8 cellular contexts compared by ENCODE assay signal in genomic region chr17:8162997-8163977, GRCh38. TPM values are rescaled to one million over a fixed set of nuclear protein-coding genes. Genes with fewer than 3 reads are reported as not detected.
DNase-seq lines count a peak whose midpoint lies in the region; ATAC-seq and TF ChIP-seq lines count a peak whose summit lies in the region.

No MANE protein-coding gene starts in this region.

- H3K27me3 ChIP-seq in Panc1 (ENCODE audit: control insufficient read depth, insufficient read depth, low read length) (no peaks in the 10 kb centered on the region), dorsolateral prefrontal cortex (no peaks in the 10 kb centered on the region), uterus (no peaks in the 10 kb centered on the region)

- no TSS peak for BruUV-seq in Panc1 (replicated peaks; lab: Mats Ljungman, UMichigan)

- H3K27me3 Mint-ChIP-seq in mesothelial cell of epicardium (ENCODE audit: low read depth) = no peaks in the 10 kb centered on the region

- no peak for TF ChIP-seq POLR2A in uterus (IDR thresholded peaks at IDR 0.05)

- ATAC-seq in Panc1 (peak; percentile 65), HG02642 (IDR thresholded peaks at IDR 0.05; ENCODE audit: poor library complexity, unreplicated experiment) (no peak)

- H3K4me3 ChIP-seq in Panc1 (ENCODE audit: low read depth in 2 of 2, low read length in 2 of 2) = peak overlapping the region; percentile 53 to 84
- H3K4me3 ChIP-seq in dorsolateral prefrontal cortex = peak overlapping the region; percentile 34 to 100 (median 99)
- peak overlapping the region; percentile 80 to 96 for H3K4me3 ChIP-seq in uterus

- H3K36me3 ChIP-seq in Panc1 (ENCODE audit: control insufficient read depth, insufficient read depth, low read length) (no peaks in the 10 kb centered on the region; the same call in none of the 2 replicates), uterus (no peaks in the 10 kb centered on the region)

- peak; percentile 38 for DNase-seq in activated CD4-positive, alpha-beta T cell treated with anti-CD3 and anti-CD28 coated beads for 48 hours
- no peak for DNase-seq in activated CD4-positive, alpha-beta T cell treated with anti-CD3 and anti-CD28 coated beads, Interleukin-2, amount 50 U/mL, for 1 hour
- DNase-seq in Panc1 (ENCODE audit: low read depth, low spot score) = no peak
- DNase-seq in dorsolateral prefrontal cortex = peak in 1 of 10 donors; percentile 56
- no peak for DNase-seq in mesothelial cell of epicardium (ENCODE audit: low spot score in 2 of 2, unreplicated experiment in 2 of 2)
- peak in 1 of 2 donors; percentile 58 for DNase-seq in uterus
- no peak for DNase-seq in hippocampal formation (lab: John Stamatoyannopoulos, UW)

- H3K4me1 Mint-ChIP-seq in mesothelial cell of epicardium = peaks cover 37% of the 10 kb centered on the region

- H3K27ac ChIP-seq in Panc1 (ENCODE audit: low read length) (peak overlapping the region; percentile 71), dorsolateral prefrontal cortex (peak overlapping the region; percentile 95 to 100 (median 100)), uterus (peak overlapping the region; percentile 97 to 100)

- H3K27ac Mint-ChIP-seq in mesothelial cell of epicardium = peak overlapping the region; percentile 97

- no peaks in the 10 kb centered on the region for H3K9me3 Mint-ChIP-seq in mesothelial cell of epicardium

- intact Hi-C loops in Panc1 (cut with micrococcal nuclease; ENCODE audit: unreplicated experiment) (no loop called here), dorsolateral prefrontal cortex (cut with DNase I) (no loop called here), uterus (cut with DNase I; ENCODE audit: low total_unique reads) (no loop called here)

- no peak for TF ChIP-seq CTCF in Panc1 (IDR thresholded peaks at IDR 0.05)
- TF ChIP-seq CTCF in dorsolateral prefrontal cortex (IDR thresholded peaks at IDR 0.05 in 54 of 56, conservative IDR thresholded peaks at IDR 0.05 in 2 of 56; ENCODE audit: low read depth in 1 of 56, partially characterized antibody in 56 of 56) = no peak
- no peak for TF ChIP-seq CTCF in mesothelial cell of epicardium (IDR thresholded peaks at IDR 0.05; ENCODE audit: unreplicated experiment)
- no peak for TF ChIP-seq CTCF in uterus (IDR thresholded peaks at IDR 0.05)

- in situ Hi-C loops in Panc1 (cut with HindIII; ENCODE audit: low pct_unique_long_range_greater_than_20kb, low sequenced_read_pairs) = no loop called here

- CTCF ChIA-PET in Panc1 (lab: Charles Lee) = interaction anchor here (0.6 kb wide), 1 partner anchor 103 kb away, joined by 8 read pairs; no protein-coding TSS in a partner anchor

- H3K4me1 ChIP-seq in Panc1 (ENCODE audit: control insufficient read depth, insufficient read depth, low read length) (peaks cover 29% of the 10 kb centered on the region), uterus (peaks cover 14 to 26% of the 10 kb centered on the region in 2 donors)

- no peaks in the 10 kb centered on the region for H3K36me3 Mint-ChIP-seq in mesothelial cell of epicardium

- H3K9me3 ChIP-seq in Panc1 (ENCODE audit: control insufficient read depth, insufficient read depth, low read depth, low read length) (no peaks in the 10 kb centered on the region), uterus (no peaks in the 10 kb centered on the region)

- POLR2A ChIA-PET in Panc1 (lab: Charles Lee) = interaction anchor here (1.3 kb wide), 1 partner anchor 10 kb away, joined by 17 read pairs; no protein-coding TSS in a partner anchor

- H3K4me3 Mint-ChIP-seq in mesothelial cell of epicardium = peak overlapping the region; percentile 88

RNA-seq across cellular contexts. Expression of gene VAMP2, which starts 0.5 kb away (rescaled TPM):
- total RNA-seq in Panc1 (2021; ENCODE audit: unreplicated experiment) (28.6 TPM), dorsolateral prefrontal cortex (100 to 1,000 TPM; 264 to 763 (median 490) TPM), mesothelial cell of epicardium (51.3 to 55.3 TPM (median 54.8 TPM) in 3 replicates), uterus (100 to 1,000 TPM in 1 of 4 donors, 10 to 100 TPM in 2, 1 to 10 TPM in 1; 6.7 to 150 (median 14.1) TPM)
- polyA plus RNA-seq in Panc1 (2012; ENCODE audit: insufficient read length) = 30.2 TPM

RNA-seq across cellular contexts. Expression of gene PER1, which starts 11.1 kb away (rescaled TPM):
- total RNA-seq in Panc1 (2021; ENCODE audit: unreplicated experiment) = 17.1 TPM
- 11.8 TPM for polyA plus RNA-seq in Panc1 (2012; ENCODE audit: insufficient read length)
- total RNA-seq in dorsolateral prefrontal cortex = 100 to 1,000 TPM in 74 of 120 experiments, 10 to 100 TPM in 46; 46.9 to 218 (median 112) TPM
- 55.2 to 70.2 TPM (median 58.0 TPM) in 3 replicates for total RNA-seq in mesothelial cell of epicardium
- total RNA-seq in uterus = 100 to 1,000 TPM in 3 of 4 donors, 10 to 100 TPM in 1; 20.0 to 396 (median 163) TPM

RNA-seq across cellular contexts. Expression of gene TMEM107, which starts 12.9 kb away (rescaled TPM):
- total RNA-seq in Panc1 (2021; ENCODE audit: unreplicated experiment) = 10.6 TPM
- polyA plus RNA-seq in Panc1 (2012; ENCODE audit: insufficient read length) = 8.1 TPM
- 10 to 100 TPM in 119 of 120 experiments, 1 to 10 TPM in 1; 9.1 to 25.9 (median 17.1) TPM for total RNA-seq in dorsolateral prefrontal cortex
- total RNA-seq in mesothelial cell of epicardium = 22.0 to 23.2 TPM (median 22.6 TPM) in 3 replicates
- 10 to 100 TPM in 3 of 4 donors, under 1 TPM in 1; 0.77 to 42.6 (median 25.1) TPM for total RNA-seq in uterus

RNA-seq across cellular contexts. Expression of gene BORCS6, which starts 26.7 kb away (rescaled TPM):
- total RNA-seq in Panc1 (2021; ENCODE audit: unreplicated experiment) (9.3 TPM), dorsolateral prefrontal cortex (10 to 100 TPM in 5 of 120 experiments, 1 to 10 TPM in 115; 5.2 to 10.9 (median 8.0) TPM), mesothelial cell of epicardium (2.7 to 3.1 TPM (median 3.0 TPM) in 3 replicates), uterus (1 to 10 TPM in 3 of 4 donors, under 1 TPM in 1; under 0.01 to 9.0 (median 6.1) TPM)
- polyA plus RNA-seq in Panc1 (2012; ENCODE audit: insufficient read length) = 11.5 TPM

RNA-seq across cellular contexts. Expression of gene HES7, which starts 39.4 kb away (rescaled TPM):
- total RNA-seq in Panc1 (2021; ENCODE audit: unreplicated experiment) (4.0 TPM), dorsolateral prefrontal cortex (1 to 10 TPM in 88 of 120 experiments, under 1 TPM in 29, not detected in 3; 0.28 to 5.9 (median 1.7) TPM), mesothelial cell of epicardium (0.45 to 0.75 TPM (median 0.66 TPM) in 3 replicates), uterus (under 1 TPM in 1 of 4 donors, not detected in 3; 0.61 TPM)
- polyA plus RNA-seq in Panc1 (2012; ENCODE audit: insufficient read length) = 4.9 TPM
